Comparison of ENCODE assay signal across 21 cellular contexts in genomic region chr11:6362185-6362867, GRCh38. TPM values are rescaled to one million over a fixed set of nuclear protein-coding genes. Genes with fewer than 3 reads are reported as not detected.
A peak's percentile ranks its signal among the peaks of the same experiment; 100 is the strongest.
DNase-seq lines count a peak whose midpoint lies in the region; ATAC-seq, FAIRE-seq and TF ChIP-seq lines count a peak whose summit lies in the region.
"Had no signal": no experiment of that assay in that cellular context is flagged by ENCODE, and none has a peak within 500 bp of the region (broad histone marks: within the 10 kb centered on the region; RNA-seq: fewer than 3 reads in every experiment).

No MANE protein-coding gene starts in this region.

- no peak for FAIRE-seq in bronchial epithelial cell (lab: Jason Lieb, UNC)
- no peak for FAIRE-seq in D721Med (lab: Jason Lieb, UNC)
- FAIRE-seq: small intestine had no signal

- H3K27me3 ChIP-seq in bronchial epithelial cell (ENCODE audit: control insufficient read depth, insufficient read depth, low read length) (peaks cover 3% of the 10 kb centered on the region), left ventricle myocardium inferior (ENCODE audit: low read depth) (no peaks in the 10 kb centered on the region), osteoblast (ENCODE audit: insufficient read depth, low read length) (no peaks in the 10 kb centered on the region), upper lobe of right lung (no peaks in the 10 kb centered on the region)
- H3K27me3 ChIP-seq: esophagus muscularis mucosa, testis had no signal

- H3K9me3 ChIP-seq in left ventricle myocardium inferior (replicated peaks) = no peaks in the 10 kb centered on the region
- no peaks in the 10 kb centered on the region for H3K9me3 ChIP-seq in osteoblast (ENCODE audit: low read depth, low read length)
- H3K9me3 ChIP-seq in upper lobe of right lung = no peaks in the 10 kb centered on the region
- H3K9me3 ChIP-seq: esophagus muscularis mucosa, testis had no signal

- H2AFZ ChIP-seq in osteoblast (ENCODE audit: low read length) = peak overlapping the region; percentile 32

- H3K4me3 ChIP-seq in bronchial epithelial cell (ENCODE audit: low read depth, low read length) (no peak overlapping the region), left ventricle myocardium inferior (peak overlapping the region; percentile 43), osteoblast (ENCODE audit: insufficient read depth, low read length) (no peak overlapping the region), upper lobe of right lung (no peak overlapping the region)
- H3K4me3 ChIP-seq: esophagus muscularis mucosa, testis had no signal

- no peaks in the 10 kb centered on the region for H4K20me1 ChIP-seq in osteoblast (ENCODE audit: insufficient read depth, low read length)

- H3K79me2 ChIP-seq in osteoblast (ENCODE audit: insufficient read depth, low read length) = no peaks in the 10 kb centered on the region

- H3K4me2 ChIP-seq in osteoblast (ENCODE audit: insufficient read depth, low read length) = no peak overlapping the region
- H3K4me2 ChIP-seq: KMS-11 had no signal

- H3K4me1 Mint-ChIP-seq in natural killer cell = no peaks in the 10 kb centered on the region
- H3K4me1 Mint-ChIP-seq: activated naive CD4-positive, alpha-beta T cell treated with anti-CD3 and anti-CD28 coated beads, Interleukin-2, amount 10 ng/mL, durations not matched to agents 7 days and 5 days had no signal

- intact Hi-C loops in left ventricle myocardium inferior (cut with micrococcal nuclease) = no loop called here
- intact Hi-C loops in upper lobe of right lung (cut with DNase I) = no loop called here
- intact Hi-C loops in natural killer cell (cut with micrococcal nuclease) = no loop called here

- TF ChIP-seq CTCF in bronchial epithelial cell (IDR thresholded peaks at IDR 0.05; ENCODE audit: insufficient read depth, low read length, severe bottlenecking) (no peak), left ventricle myocardium inferior (IDR thresholded peaks at IDR 0.05; ENCODE audit: borderline replicate concordance) (no peak), osteoblast (IDR thresholded peaks at IDR 0.05; ENCODE audit: extremely low read depth, low read depth, low read length) (no peak), upper lobe of right lung (IDR thresholded peaks at IDR 0.05) (no peak), natural killer cell (IDR thresholded peaks at IDR 0.05) (no peak), D721Med (IDR thresholded peaks at IDR 0.05; ENCODE audit: insufficient read depth, missing control alignments) (no peak)

- no peaks in the 10 kb centered on the region for H3K27me3 Mint-ChIP-seq in natural killer cell (ENCODE audit: low read depth in 2 of 2)
- H3K27me3 Mint-ChIP-seq: CD4-positive, alpha-beta T cell; progenitor cell of endocrine pancreas had no signal

- H3K27ac Mint-ChIP-seq in natural killer cell = no peak overlapping the region
- H3K27ac Mint-ChIP-seq: activated naive CD4-positive, alpha-beta T cell treated with anti-CD3 and anti-CD28 coated beads, Interleukin-2, amount 10 ng/mL, durations not matched to agents 7 days and 5 days; CD4-positive, alpha-beta T cell; progenitor cell of endocrine pancreas; stimulated activated effector memory CD8-positive, alpha-beta T cell treated with anti-CD3 and anti-CD28 coated beads, Interleukin-12 subunit alpha, Interleukin-12 subunit beta, amount 100 ng/mL, for 72 hours had no signal

- H3K9me3 Mint-ChIP-seq in natural killer cell = no peaks in the 10 kb centered on the region
- H3K9me3 Mint-ChIP-seq: activated naive CD4-positive, alpha-beta T cell treated with anti-CD3 and anti-CD28 coated beads, Interleukin-2, amount 10 ng/mL, durations not matched to agents 7 days and 5 days; CD4-positive, alpha-beta T cell; neural crest cell; stimulated activated effector memory CD8-positive, alpha-beta T cell treated with anti-CD3 and anti-CD28 coated beads, Interleukin-12 subunit alpha, Interleukin-12 subunit beta, amount 100 ng/mL, for 72 hours had no signal

- no peaks in the 10 kb centered on the region for H3K36me3 Mint-ChIP-seq in natural killer cell
- H3K36me3 Mint-ChIP-seq: activated naive CD4-positive, alpha-beta T cell treated with anti-CD3 and anti-CD28 coated beads, Interleukin-2, amount 10 ng/mL, durations not matched to agents 7 days and 5 days; stimulated activated effector memory CD8-positive, alpha-beta T cell treated with anti-CD3 and anti-CD28 coated beads, Interleukin-12 subunit alpha, Interleukin-12 subunit beta, amount 100 ng/mL, for 72 hours had no signal

- H3K4me1 ChIP-seq in left ventricle myocardium inferior (peaks cover 12% of the 10 kb centered on the region), osteoblast (ENCODE audit: insufficient read depth, low read length) (peaks cover 19% of the 10 kb centered on the region), upper lobe of right lung (peaks cover 2% of the 10 kb centered on the region)
- H3K4me1 ChIP-seq: testis had no signal

- DNase-seq in bronchial epithelial cell (ENCODE audit: low read depth) (peak; percentile 28), left ventricle myocardium inferior (peak; percentile 81), osteoblast (ENCODE audit: insufficient read length, low spot score, missing footprints) (no peak), upper lobe of right lung (peak; percentile 66), natural killer cell (no peak), NOMO-1 treated with dmso at 0.1 percent for 144 hours (lab: John Stamatoyannopoulos, UW; ENCODE audit: unreplicated experiment) (no peak), D721Med (ENCODE audit: insufficient read length, low spot score) (no peak), cortex of kidney (lab: John Stamatoyannopoulos, UW) (no peak)
- DNase-seq: DMS 273 treated with DMSO at 0.1 percent for 48 hours, GF-D8, SIG-M5 had no signal

- H3K36me3 ChIP-seq in bronchial epithelial cell (ENCODE audit: control insufficient read depth, insufficient read depth, low read length) = no peaks in the 10 kb centered on the region
- H3K36me3 ChIP-seq in left ventricle myocardium inferior = no peaks in the 10 kb centered on the region
- no peaks in the 10 kb centered on the region for H3K36me3 ChIP-seq in osteoblast (ENCODE audit: insufficient read depth, low read length)
- no peaks in the 10 kb centered on the region for H3K36me3 ChIP-seq in upper lobe of right lung
- H3K36me3 ChIP-seq: esophagus muscularis mucosa had no signal

- no peak overlapping the region for H3K4me3 Mint-ChIP-seq in natural killer cell
- H3K4me3 Mint-ChIP-seq: activated naive CD4-positive, alpha-beta T cell treated with anti-CD3 and anti-CD28 coated beads, Interleukin-2, amount 10 ng/mL, durations not matched to agents 7 days and 5 days; CD4-positive, alpha-beta T cell; neural crest cell; stimulated activated effector memory CD8-positive, alpha-beta T cell treated with anti-CD3 and anti-CD28 coated beads, Interleukin-12 subunit alpha, Interleukin-12 subunit beta, amount 100 ng/mL, for 72 hours had no signal

- peak; percentile 74 for ATAC-seq in upper lobe of right lung
- ATAC-seq in natural killer cell = no peak

- H3K27ac ChIP-seq in left ventricle myocardium inferior (replicated peaks) (peak overlapping the region; percentile 89), osteoblast (ENCODE audit: low read depth, low read length) (no peak overlapping the region), upper lobe of right lung (no peak overlapping the region)
- H3K27ac ChIP-seq: esophagus muscularis mucosa, KMS-11, testis had no signal

RNA-seq across cellular contexts. Expression of gene SMPD1, which starts 27.9 kb away (rescaled TPM):
- total RNA-seq in bronchial epithelial cell (1.1 and 3.2 TPM in 2 replicates), left ventricle myocardium inferior (49.7 TPM), osteoblast (75.6 and 78.4 TPM in 2 replicates), upper lobe of right lung (51.9 TPM), natural killer cell (10 to 100 TPM; 52.7 to 63.3 (median 56.1) TPM)

RNA-seq across cellular contexts. Expression of gene CAVIN3, which starts 42.0 kb away (rescaled TPM):
- total RNA-seq in bronchial epithelial cell (35.0 and 41.6 TPM in 2 replicates), left ventricle myocardium inferior (37.1 TPM), osteoblast (271 and 314 TPM in 2 replicates), upper lobe of right lung (48.8 TPM), natural killer cell (not detected)
- total RNA-seq: OCI-LY7 had no signal

RNA-seq across cellular contexts. Expression of gene APBB1, which starts 56.6 kb away (rescaled TPM):
- total RNA-seq in bronchial epithelial cell (1.7 and 1.8 TPM in 2 replicates), left ventricle myocardium inferior (75.5 TPM), osteoblast (40.7 and 45.6 TPM in 2 replicates), upper lobe of right lung (40.9 TPM), natural killer cell (10 to 100 TPM; 62.8 to 77.1 (median 67.5) TPM)

Comparison
In these comparisons a context has a peak if more than half of its experiments do, and no peak if none do; other contexts are left out.
1. DNase-seq: peak in bronchial epithelial cell (single experiment), left ventricle myocardium inferior (single experiment) and upper lobe of right lung (single experiment); none in osteoblast (single experiment), natural killer cell (single experiment), NOMO-1 treated with dmso at 0.1 percent for 144 hours (single experiment), D721Med (single experiment) and cortex of kidney (single experiment).
2. RNA of gene SMPD1, which starts 27.9 kb away (total RNA-seq): 75.6 to 78.4 TPM in osteoblast, 52.7 to 63.3 TPM in natural killer cell, 51.9 TPM in upper lobe of right lung (single experiment) and 49.7 TPM in left ventricle myocardium inferior (single experiment); 1.1 to 3.2 TPM in bronchial epithelial cell; every median in the first group is over 10 times any median in the second.
3. RNA of gene CAVIN3, which starts 42.0 kb away (total RNA-seq): 271 to 314 TPM in osteoblast, 48.8 TPM in upper lobe of right lung (single experiment), 37.1 TPM in left ventricle myocardium inferior (single experiment) and 35.0 to 41.6 TPM in bronchial epithelial cell; not detected in natural killer cell; every median in the first group is over 10 times any median in the second.
4. RNA of gene APBB1, which starts 56.6 kb away (total RNA-seq): 75.5 TPM in left ventricle myocardium inferior (single experiment), 62.8 to 77.1 TPM in natural killer cell, 40.7 to 45.6 TPM in osteoblast and 40.9 TPM in upper lobe of right lung (single experiment); 1.7 to 1.8 TPM in bronchial epithelial cell; every median in the first group is over 10 times any median in the second.